In the genomic region with DNA sequence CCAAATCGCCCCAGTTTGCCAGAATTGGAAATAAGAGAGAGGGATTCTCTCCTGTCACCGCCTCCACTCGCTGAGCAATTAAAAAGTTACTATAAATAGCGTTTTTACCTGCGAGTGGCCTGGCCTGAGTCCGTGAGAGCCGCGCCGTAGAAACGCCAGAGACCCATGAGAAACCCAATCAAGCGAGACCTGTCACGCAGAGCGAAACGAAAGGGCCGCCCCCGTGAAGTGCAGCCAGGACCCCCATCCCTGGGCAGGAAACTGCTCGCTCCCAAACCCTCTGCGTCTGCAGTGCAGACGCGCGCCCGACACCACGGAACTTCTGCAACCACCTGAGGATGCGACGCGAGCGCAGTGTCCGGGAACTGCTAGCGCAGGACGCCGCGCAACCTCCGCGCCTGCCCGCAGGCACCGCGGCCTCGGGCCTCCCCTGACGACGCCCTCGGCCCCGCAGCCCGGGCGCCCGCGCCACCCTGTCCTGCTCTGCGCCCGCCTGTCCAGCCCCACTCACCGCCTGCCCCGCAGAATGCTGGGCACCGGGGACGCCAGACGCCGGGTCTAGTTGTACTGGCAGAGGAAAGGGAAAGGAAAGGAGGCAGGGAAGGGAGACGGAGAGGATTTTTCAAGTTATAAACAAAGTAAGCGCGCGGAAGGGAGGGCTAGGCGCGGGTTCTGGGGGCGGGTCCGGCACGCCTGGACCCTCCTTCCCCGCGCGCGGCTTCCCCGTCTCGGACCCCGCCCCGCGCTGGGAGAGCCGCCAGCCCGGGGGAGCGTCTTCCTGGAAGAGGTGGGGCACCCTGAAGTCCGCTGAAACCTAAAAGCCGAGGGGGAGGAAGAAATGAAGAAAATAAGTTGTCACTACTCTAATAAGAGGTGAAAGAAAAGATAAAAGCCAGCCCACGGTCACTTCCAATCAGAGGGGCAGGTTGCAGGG, we compare ENCODE assay signal across 8 cellular contexts. TPM values are rescaled to one million over a fixed set of nuclear protein-coding genes. Genes with fewer than 3 reads are reported as not detected.
DNase-seq lines count a peak whose midpoint lies in the region; ATAC-seq, FAIRE-seq and TF ChIP-seq lines count a peak whose summit lies in the region.

A gene with protein sequence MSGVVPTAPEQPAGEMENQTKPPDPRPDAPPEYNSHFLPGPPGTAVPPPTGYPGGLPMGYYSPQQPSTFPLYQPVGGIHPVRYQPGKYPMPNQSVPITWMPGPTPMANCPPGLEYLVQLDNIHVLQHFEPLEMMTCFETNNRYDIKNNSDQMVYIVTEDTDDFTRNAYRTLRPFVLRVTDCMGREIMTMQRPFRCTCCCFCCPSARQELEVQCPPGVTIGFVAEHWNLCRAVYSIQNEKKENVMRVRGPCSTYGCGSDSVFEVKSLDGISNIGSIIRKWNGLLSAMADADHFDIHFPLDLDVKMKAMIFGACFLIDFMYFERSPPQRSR (minus strand): TSS at position 657 of the 934 bp plus-strand sequence. CDS start 29,034 bp downstream, outside the sequence.

- H3K4me2 ChIP-seq in keratinocyte (ENCODE audit: control insufficient read depth, extremely low read depth, insufficient read depth, low read depth, low read length), result peak within 1 kb of the TSS; percentile 83
- peak within 1 kb of the TSS; percentile 81 for H3K4me2 ChIP-seq in skeletal muscle satellite cell (ENCODE audit: low read length)

- DNase-seq in activated naive CD4-positive, alpha-beta T cell treated with anti-CD3 and anti-CD28 coated beads for 36 hours, result no peak
- DNase-seq in activated naive CD4-positive, alpha-beta T cell treated with Interleukin-2 at 50 U/mL for 16 hours, result no peak
- DNase-seq in SJSA1 (ENCODE audit: low read depth in 1 of 2, low spot score in 2 of 2) (peak; percentile 67), keratinocyte (ENCODE audit: low read depth, low spot score) (no peak)

- H3K4me1 ChIP-seq in SJSA1 (replicated peaks) (0 out of 2 replicates have a peak, but pooled peaks cover 4% of the 10 kb centered on the region), keratinocyte (ENCODE audit: control insufficient read depth, extremely low read depth, insufficient read depth, low read length) (peaks cover 5% of the 10 kb centered on the region), skeletal muscle satellite cell (ENCODE audit: control insufficient read depth, insufficient read depth, low read length) (peaks cover 7% of the 10 kb centered on the region)

- no peaks in the 10 kb centered on the region for H3K9me3 ChIP-seq in SJSA1 (replicated peaks)
- H3K9me3 ChIP-seq in keratinocyte (ENCODE audit: control insufficient read depth, low read depth, low read length), result no peaks in the 10 kb centered on the region
- no peaks in the 10 kb centered on the region for H3K9me3 ChIP-seq in skeletal muscle satellite cell (replicated peaks; ENCODE audit: low read length)

- H3K27me3 ChIP-seq in SJSA1 (replicated peaks) (no peaks in the 10 kb centered on the region), keratinocyte (ENCODE audit: control insufficient read depth, extremely low read depth, insufficient read depth, low read length) (no peaks in the 10 kb centered on the region), skeletal muscle satellite cell (ENCODE audit: control insufficient read depth, insufficient read depth, low read length) (no peaks in the 10 kb centered on the region)

- H4K20me1 ChIP-seq in keratinocyte (ENCODE audit: control insufficient read depth, extremely low read depth, insufficient read depth, low read length), result no peaks in the 10 kb centered on the region

- H3K79me2 ChIP-seq in keratinocyte (ENCODE audit: control insufficient read depth, insufficient read depth, low read length), result no peaks in the 10 kb centered on the region

- CTCF ChIA-PET in activated naive CD4-positive, alpha-beta T cell treated with anti-CD3 and anti-CD28 coated beads for 36 hours (lab: Charles Lee), result no interaction called here

- H3K27me3 Mint-ChIP-seq in activated naive CD4-positive, alpha-beta T cell treated with anti-CD3 and anti-CD28 coated beads for 36 hours (ENCODE audit: low read depth), result peaks cover 35% of the 10 kb centered on the region

- no peaks in the 10 kb centered on the region; the same call in 1 of the 2 replicates for H3K36me3 ChIP-seq in SJSA1
- no peaks in the 10 kb centered on the region for H3K36me3 ChIP-seq in keratinocyte (ENCODE audit: control insufficient read depth in 2 of 2, extremely low read depth in 1 of 2, insufficient read depth in 2 of 2, low read length in 2 of 2)
- no peaks in the 10 kb centered on the region for H3K36me3 ChIP-seq in skeletal muscle satellite cell (ENCODE audit: insufficient read depth, low read length)

- H3K9me3 Mint-ChIP-seq in activated naive CD4-positive, alpha-beta T cell treated with anti-CD3 and anti-CD28 coated beads for 36 hours, result no peaks in the 10 kb centered on the region

- H3K4me3 ChIP-seq in SJSA1, result peak within 1 kb of the TSS; percentile 71
- H3K4me3 ChIP-seq in keratinocyte (ENCODE audit: control insufficient read depth in 2 of 3, extremely low read depth in 1 of 3, insufficient read depth in 2 of 3, low read depth in 1 of 3, low read length in 3 of 3), result peak within 1 kb of the TSS; percentile 59 to 91 (median 77)
- peak within 1 kb of the TSS; percentile 95 for H3K4me3 ChIP-seq in skeletal muscle satellite cell (ENCODE audit: low read length)

- intact Hi-C loops in activated naive CD4-positive, alpha-beta T cell treated with anti-CD3 and anti-CD28 coated beads for 36 hours (cut with micrococcal nuclease), result no loop called here

- H3K9me1 ChIP-seq in keratinocyte (ENCODE audit: control insufficient read depth, extremely low read depth, insufficient read depth, low read length), result no peaks in the 10 kb centered on the region

- ATAC-seq in HG02884 (IDR thresholded peaks at IDR 0.05; ENCODE audit: unreplicated experiment) (peak; percentile 54), GM21825 (IDR thresholded peaks at IDR 0.05; ENCODE audit: unreplicated experiment) (no peak)

- H3K27ac ChIP-seq in SJSA1, result peak within 1 kb of the TSS; percentile 34
- peak within 1 kb of the TSS; percentile 72 for H3K27ac ChIP-seq in cingulate gyrus (ENCODE audit: low read depth, low read length)
- H3K27ac ChIP-seq in keratinocyte (ENCODE audit: control insufficient read depth, insufficient read depth, low read length), result peak within 1 kb of the TSS; percentile 36

- H3K9ac ChIP-seq in keratinocyte (ENCODE audit: control insufficient read depth, extremely low read depth, insufficient read depth, low read length), result peak within 1 kb of the TSS; percentile 63
- peak within 1 kb of the TSS; percentile 86 for H3K9ac ChIP-seq in skeletal muscle satellite cell (ENCODE audit: low read depth, low read length)

- peak within 1 kb of the TSS; percentile 97 for H2AFZ ChIP-seq in keratinocyte (ENCODE audit: control insufficient read depth, low read length)

- peak within 1 kb of the TSS; percentile 60 for H3K4me3 Mint-ChIP-seq in activated naive CD4-positive, alpha-beta T cell treated with anti-CD3 and anti-CD28 coated beads for 36 hours

- dilution Hi-C loops in keratinocyte (cut with MboI; ENCODE audit: extremely low pct_ligation_motif_present, low sequenced_read_pairs), result no loop called here

- FAIRE-seq in keratinocyte (lab: Jason Lieb, UNC), result no peak

- H3K36me3 Mint-ChIP-seq in activated naive CD4-positive, alpha-beta T cell treated with anti-CD3 and anti-CD28 coated beads for 36 hours (ENCODE audit: low read depth), result peaks cover 2% of the 10 kb centered on the region

- peaks cover 4% of the 10 kb centered on the region for H3K4me1 Mint-ChIP-seq in activated naive CD4-positive, alpha-beta T cell treated with anti-CD3 and anti-CD28 coated beads for 36 hours (ENCODE audit: low read depth)

- no peak for TF ChIP-seq CTCF in keratinocyte (optimal IDR thresholded peaks at IDR 0.05 in 1 of 3, IDR thresholded peaks at IDR 0.05 in 1 of 3, conservative IDR thresholded peaks at IDR 0.05 in 1 of 3; ENCODE audit: extremely low read depth in 1 of 3, insufficient read depth in 2 of 3, low read length in 3 of 3)

- no peak within 1 kb of the TSS for H3K27ac Mint-ChIP-seq in activated naive CD4-positive, alpha-beta T cell treated with anti-CD3 and anti-CD28 coated beads for 36 hours

RNA-seq across cellular contexts. Expression of the gene that starts here (rescaled TPM):
- total RNA-seq in activated naive CD4-positive, alpha-beta T cell treated with anti-CD3 and anti-CD28 coated beads for 36 hours, result not detected
- 3.7 and 7.8 TPM in 2 replicates for total RNA-seq in SJSA1 (2014; rRNA removed; shearing (Covaris generic))
- polyA plus RNA-seq in keratinocyte, result 1.1 to 1.6 TPM (median 1.5 TPM) in 3 replicates
- polyA plus RNA-seq in keratinocyte (2011; ENCODE audit: low read depth), result 0.16 TPM
- polyA plus RNA-seq in keratinocyte (2011; cell fraction: cytosol; rRNA removed), result 0.79 and 2.0 TPM in 2 replicates
- 1.3 and 2.1 TPM in 2 replicates for polyA plus RNA-seq in keratinocyte (2011; cell fraction: nucleus; rRNA removed)
- 0.04 and 0.69 TPM in 2 replicates for polyA plus RNA-seq in keratinocyte (2012; ENCODE audit: low replicate concordance)
- polyA minus RNA-seq in keratinocyte, result 0.61 to 2.7 TPM (median 1.0 TPM) in 3 replicates
- not detected for polyA minus RNA-seq in keratinocyte (2011; cell fraction: cytosol; rRNA and poly(A)+ RNA removed)
- 1.2 and 1.7 TPM in 2 replicates for polyA minus RNA-seq in keratinocyte (2011; cell fraction: nucleus; rRNA and poly(A)+ RNA removed)
- total RNA-seq in skeletal muscle satellite cell (2012; rRNA removed), result 9.4 and 9.8 TPM in 2 replicates

Comparison
In these comparisons a context has a peak if more than half of its experiments do, and no peak if none do; other contexts are left out.
1. DNase-seq: peak in SJSA1 (2 of 2); none in activated naive CD4-positive, alpha-beta T cell treated with anti-CD3 and anti-CD28 coated beads for 36 hours (single experiment), activated naive CD4-positive, alpha-beta T cell treated with Interleukin-2 at 50 U/mL for 16 hours (single experiment) and keratinocyte (single experiment).
2. Peak in every context shown above with its lines, with median percentiles within 50 percentile points of each other: H3K27ac ChIP-seq and H3K4me3 ChIP-seq.